ENCODE assay signal across 13 cellular contexts in genomic region chr4:184364100-184364921, GRCh38.
DNase-seq lines count a peak whose midpoint lies in the region; ATAC-seq and TF ChIP-seq lines count a peak whose summit lies in the region.
"Had no signal": no experiment of that assay in that cellular context is flagged by ENCODE, and none has a peak within 500 bp of the region (broad histone marks: within the 10 kb centered on the region; RNA-seq: fewer than 3 reads in every experiment).

No MANE protein-coding gene starts in this region.

- no peaks in the 10 kb centered on the region for H3K9me2 ChIP-seq in OCI-LY7 (ENCODE audit: insufficient read depth, low read length)

- peak overlapping the region; percentile 40 for H3K4me2 ChIP-seq in OCI-LY7 (ENCODE audit: low read length)
- H3K4me2 ChIP-seq: KMS-11 had no signal

- no peaks in the 10 kb centered on the region for H3K9me3 ChIP-seq in OCI-LY7 (ENCODE audit: low read length)
- no peaks in the 10 kb centered on the region for H3K9me3 ChIP-seq in prostate gland
- H3K9me3 ChIP-seq: tibial artery had no signal

- no TSS peak for BruUV-seq in OCI-LY7 (replicated peaks; lab: Mats Ljungman, UMichigan)

- H3K4me3 Mint-ChIP-seq in activated T-cell treated with anti-CD3 and anti-CD28 coated beads, Interleukin-2, amount 50 U/mL, for 4 hours: no peak overlapping the region
- H3K4me3 Mint-ChIP-seq: activated CD4-positive, alpha-beta T cell treated with anti-CD3 and anti-CD28 coated beads, Interleukin-2, amount 10 ng/mL, durations not matched to agents 7 days and 5 days had no signal

- intact Hi-C loops in OCI-LY7 (cut with micrococcal nuclease; ENCODE audit: unreplicated experiment): no loop called here
- intact Hi-C loops in prostate gland (cut with DNase I): no loop called here

- TF ChIP-seq CTCF in OCI-LY7 (conservative IDR thresholded peaks at IDR 0.05; ENCODE audit: low read length) (no peak), prostate gland (IDR thresholded peaks at IDR 0.05) (no peak), GM20000 (IDR thresholded peaks at IDR 0.05; ENCODE audit: extremely low read depth, missing control alignments) (no peak)

- H3K4me1 Mint-ChIP-seq in activated T-cell treated with anti-CD3 and anti-CD28 coated beads, Interleukin-2, amount 50 U/mL, for 4 hours (ENCODE audit: low read depth): peaks cover 4% of the 10 kb centered on the region

- H3K27ac ChIP-seq in OCI-LY7 (ENCODE audit: low read depth, low read length, poor library complexity, severe bottlenecking) (peak overlapping the region; percentile 18), prostate gland (no peak overlapping the region)
- H3K27ac ChIP-seq: foreskin keratinocyte, KMS-11, tibial artery had no signal

- H3K9me3 Mint-ChIP-seq in activated T-cell treated with anti-CD3 and anti-CD28 coated beads, Interleukin-2, amount 50 U/mL, for 4 hours: no peaks in the 10 kb centered on the region

- H3K36me3 ChIP-seq in OCI-LY7 (ENCODE audit: insufficient read depth, low read length) (no peaks in the 10 kb centered on the region), prostate gland (no peaks in the 10 kb centered on the region)
- H3K36me3 ChIP-seq: tibial artery had no signal

- H3K36me3 Mint-ChIP-seq in activated T-cell treated with anti-CD3 and anti-CD28 coated beads, Interleukin-2, amount 50 U/mL, for 4 hours (ENCODE audit: insufficient read depth): no peaks in the 10 kb centered on the region

- no peaks in the 10 kb centered on the region for H4K20me1 ChIP-seq in OCI-LY7 (ENCODE audit: insufficient read depth, low read length)

- DNase-seq in OCI-LY7 (ENCODE audit: low spot score): peak; percentile 82
- DNase-seq in renal cortical epithelial cell (ENCODE audit: low read depth): peak; percentile 97
- DNase-seq in prostate gland (ENCODE audit: low spot score): no peak
- DNase-seq in GM20000 (ENCODE audit: low spot score): no peak
- DNase-seq in activated T-cell treated with anti-CD3 and anti-CD28 coated beads, Interleukin-2, amount 50 U/mL, for 4 hours: no peak
- DNase-seq: activated CD4-positive, alpha-beta T cell treated with anti-CD3 and anti-CD28 coated beads, Interleukin-2, amount 10 ng/mL, durations not matched to agents 7 days and 5 days; activated gamma-delta T cell treated with Interleukin-2 at 50 U/mL for 16 hours; foreskin keratinocyte; tibial artery had no signal

- H3K27me3 ChIP-seq in prostate gland (replicated peaks; ENCODE audit: insufficient read depth): no peaks in the 10 kb centered on the region
- H3K27me3 ChIP-seq: foreskin keratinocyte, tibial artery had no signal

- CTCF ChIA-PET in OCI-LY7 (lab: Charles Lee; ENCODE audit: unreplicated experiment): interaction anchor here (0.6 to 0.7 kb wide), 2 partner anchors 35 to 576 kb away, joined by 3 read pairs; no protein-coding TSS in a partner anchor

- H2AFZ ChIP-seq in OCI-LY7 (ENCODE audit: low read length): no peak overlapping the region

- no peak for TF ChIP-seq POLR2A in prostate gland (IDR thresholded peaks at IDR 0.05)

- POLR2A ChIA-PET in OCI-LY7 (lab: Charles Lee): interaction anchor here (0.6 to 2.5 kb wide), 5 partner anchors 11 to 95 kb away, joined by 3 to 9 read pairs (median 4); no protein-coding TSS in a partner anchor

- no peak overlapping the region for H3K4me3 ChIP-seq in OCI-LY7 (ENCODE audit: low read depth, low read length, poor library complexity, severe bottlenecking)
- no peak overlapping the region for H3K4me3 ChIP-seq in prostate gland
- H3K4me3 ChIP-seq: tibial artery had no signal

- H3K27me3 Mint-ChIP-seq in activated T-cell treated with anti-CD3 and anti-CD28 coated beads, Interleukin-2, amount 50 U/mL, for 4 hours (ENCODE audit: low read depth): no peaks in the 10 kb centered on the region
- H3K27me3 Mint-ChIP-seq: activated CD4-positive, alpha-beta T cell treated with anti-CD3 and anti-CD28 coated beads, Interleukin-2, amount 10 ng/mL, durations not matched to agents 7 days and 5 days had no signal

- ATAC-seq in GM19372 (IDR thresholded peaks at IDR 0.05; ENCODE audit: low read depth, unreplicated experiment): peak; percentile 70
- peak; percentile 71 for ATAC-seq in HG02938 (IDR thresholded peaks at IDR 0.05; ENCODE audit: unreplicated experiment)
- no peak for ATAC-seq in HG03280 (IDR thresholded peaks at IDR 0.05; ENCODE audit: unreplicated experiment)
- no peak for ATAC-seq in activated T-cell treated with anti-CD3 and anti-CD28 coated beads, Interleukin-2, amount 50 U/mL, for 4 hours
- ATAC-seq: foreskin keratinocyte had no signal

- H3K79me2 ChIP-seq in OCI-LY7 (ENCODE audit: insufficient read depth, low read depth, low read length): no peaks in the 10 kb centered on the region

- peaks cover 37% of the 10 kb centered on the region for H3K4me1 ChIP-seq in OCI-LY7 (ENCODE audit: insufficient read depth, low read length, poor library complexity, severe bottlenecking)
- H3K4me1 ChIP-seq in prostate gland (replicated peaks): no peaks in the 10 kb centered on the region
- H3K4me1 ChIP-seq: foreskin keratinocyte had no signal

- 63% methylated on average over 5 of the region's 5 CpGs for WGBS in prostate gland

Comparison
In these comparisons a context has a peak if more than half of its experiments do, and no peak if none do; other contexts are left out.
1. ATAC-seq: peak in GM19372 (single experiment) and HG02938 (single experiment); none in HG03280 (single experiment) and activated T-cell treated with anti-CD3 and anti-CD28 coated beads, Interleukin-2, amount 50 U/mL, for 4 hours (0 of 2).
2. DNase-seq: peak in OCI-LY7 (single experiment) and renal cortical epithelial cell (single experiment); none in prostate gland (single experiment), GM20000 (single experiment) and activated T-cell treated with anti-CD3 and anti-CD28 coated beads, Interleukin-2, amount 50 U/mL, for 4 hours (single experiment).